8 cellular contexts compared by ENCODE assay signal in the genomic region with DNA sequence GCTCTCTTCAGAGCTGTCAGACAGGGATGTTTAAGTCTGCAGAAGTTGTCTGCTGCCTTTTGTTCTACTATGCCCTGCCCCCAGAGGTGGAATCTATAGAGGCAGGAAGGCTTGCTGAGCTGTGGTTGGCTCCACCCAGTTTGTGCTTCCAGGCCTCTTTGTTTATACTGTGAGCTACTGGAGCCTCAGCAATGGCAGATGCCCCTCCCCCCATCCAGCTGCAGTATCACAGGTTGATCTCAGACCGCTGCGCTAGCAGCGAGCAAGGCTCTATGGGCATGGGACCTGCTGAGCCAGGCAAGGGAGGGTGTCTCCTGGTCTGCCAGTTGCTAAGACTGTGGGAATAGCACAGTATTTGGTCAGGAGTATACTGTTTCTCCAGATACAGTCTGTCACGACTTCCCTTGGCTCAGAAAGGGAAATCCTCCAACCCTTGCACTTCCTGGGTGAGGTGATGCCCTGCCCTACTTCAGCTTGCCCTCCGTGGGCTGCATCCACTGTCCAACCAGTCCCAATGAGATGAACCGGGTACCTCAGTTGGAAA.
DNase-seq lines count a peak whose midpoint lies in the region; ATAC-seq, FAIRE-seq and TF ChIP-seq lines count a peak whose summit lies in the region.
"Not testable (repeated sequence)": the region's sequence is repeated elsewhere in the genome, so short reads cannot be mapped to it uniquely, and the experiment has no call there.

No MANE protein-coding gene starts in this region.

- not testable (repeated sequence) for BruUV-seq in K562 (replicated peaks; lab: Mats Ljungman, UMichigan)

- H3K4me3 ChIP-seq in H7 (ENCODE audit: insufficient read depth, low read depth, low read length); MG63; K562; hepatocyte; neuronal stem cell (ENCODE audit: low read length in 2 of 2): not testable (repeated sequence)

- DNase-seq in COLO668 (lab: John Stamatoyannopoulos, UW; ENCODE audit: unreplicated experiment) (peak; percentile 75), H7 (peak; percentile 6), MG63 (peak; percentile 15), NCI-H526 treated with DMSO at 0.1 percent for 48 hours (lab: John Stamatoyannopoulos, UW) (peak; percentile 48), SK-N-DZ (ENCODE audit: low spot score) (peak; percentile 81), K562 (ENCODE audit: extremely low read depth in 1 of 4, low spot score in 3 of 4) (peak in 1 of 4 experiments; percentile 27), hepatocyte (ENCODE audit: low spot score) (peak; percentile 52), neuronal stem cell (ENCODE audit: low spot score) (peak; percentile 5)

- not testable (repeated sequence) for H2BK12ac ChIP-seq in neuronal stem cell (ENCODE audit: low read length)

- H2BK5ac ChIP-seq in neuronal stem cell (ENCODE audit: low read length) = not testable (repeated sequence)

- H3K27me3 ChIP-seq in H7 (ENCODE audit: control insufficient read depth, insufficient read depth, low read length); MG63; K562 (ENCODE audit: control insufficient read depth in 2 of 2, insufficient read depth in 2 of 2, low read length in 2 of 2); hepatocyte; neuronal stem cell (ENCODE audit: control insufficient read depth in 3 of 3, insufficient read depth in 3 of 3, low read depth in 1 of 3, low read length in 3 of 3): not testable (repeated sequence)

- not testable (repeated sequence) for TF ChIP-seq RAD21 in K562 (CRISPR knock-in tag; conservative IDR thresholded peaks at IDR 0.05 in 1 of 2, IDR thresholded peaks at IDR 0.05 in 1 of 2)

- intact Hi-C loops in K562 (cut with micrococcal nuclease) = not testable (repeated sequence)

- H4K91ac ChIP-seq in neuronal stem cell (ENCODE audit: low read depth, low read length, poor library complexity) = not testable (repeated sequence)

- not testable (repeated sequence) for H2BK15ac ChIP-seq in neuronal stem cell (ENCODE audit: low read length)

- in situ Hi-C loops in K562 (cut with MboI) = not testable (repeated sequence)

- not testable (repeated sequence) for H3K79me1 ChIP-seq in neuronal stem cell (ENCODE audit: low read depth, low read length)

- H3K23ac ChIP-seq in neuronal stem cell (ENCODE audit: low read depth, low read length, poor library complexity) = not testable (repeated sequence)

- H3K4me2 ChIP-seq in K562 (ENCODE audit: insufficient read depth, low read length); hepatocyte: not testable (repeated sequence)
- peak overlapping the region; percentile 18 for H3K4me2 ChIP-seq in neuronal stem cell (ENCODE audit: insufficient read depth, low read length, poor library complexity, severe bottlenecking)

- not testable (repeated sequence) for TF ChIP-seq POLR2A in K562 (conservative IDR thresholded peaks at IDR 0.05)

- H4K20me1 ChIP-seq in K562 (replicated peaks; ENCODE audit: control insufficient read depth, insufficient read depth, low read length); hepatocyte (ENCODE audit: insufficient read depth, poor library complexity, severe bottlenecking): not testable (repeated sequence)

- CTCF ChIA-PET in K562 (lab: Yijun Ruan, JAX; ENCODE audit: low intra/inter-chr PET ratio) = not testable (repeated sequence)

- TF ChIP-seq CTCF in K562 (IDR thresholded peaks at IDR 0.05 in 2 of 3, conservative IDR thresholded peaks at IDR 0.05 in 1 of 3; ENCODE audit: insufficient read depth in 2 of 3, low read depth in 1 of 3, low read length in 3 of 3); hepatocyte (IDR thresholded peaks at IDR 0.05; ENCODE audit: poor library complexity): not testable (repeated sequence)

- not testable (repeated sequence) for H3K9me1 ChIP-seq in K562 (ENCODE audit: control insufficient read depth, insufficient read depth, low read length)

- not testable (repeated sequence) for H3K4ac ChIP-seq in neuronal stem cell (ENCODE audit: low read length)

- not testable (repeated sequence) for H2AFZ ChIP-seq in K562 (ENCODE audit: low read depth, low read length); hepatocyte
- peak overlapping the region; percentile 94 for H2AFZ ChIP-seq in neuronal stem cell (ENCODE audit: low read length)

- not testable (repeated sequence) for H3K9ac ChIP-seq in K562 (ENCODE audit: insufficient read depth in 1 of 2, low read depth in 2 of 2, low read length in 2 of 2); neuronal stem cell (ENCODE audit: low read depth, low read length, poor library complexity)

- TF ChIP-seq EP300 in K562 (IDR thresholded peaks at IDR 0.05; ENCODE audit: low read length) = not testable (repeated sequence)

- not testable (repeated sequence) for H4K8ac ChIP-seq in neuronal stem cell (ENCODE audit: low read depth, low read length)

- not testable (repeated sequence) for H2AK5ac ChIP-seq in neuronal stem cell (ENCODE audit: low read depth, low read length)

- not testable (repeated sequence) for H3K9me3 ChIP-seq in MG63; K562 (replicated peaks; ENCODE audit: control insufficient read depth, insufficient read depth, low read depth, low read length); hepatocyte (ENCODE audit: low read depth); neuronal stem cell (replicated peaks in 1 of 2; ENCODE audit: control insufficient read depth in 2 of 2, insufficient read depth in 1 of 2, low read depth in 1 of 2, low read length in 2 of 2)

- H3K79me2 ChIP-seq in K562 (ENCODE audit: control insufficient read depth, insufficient read depth, low read length); hepatocyte: not testable (repeated sequence)

- not testable (repeated sequence) for FAIRE-seq in K562 (lab: Jason Lieb, UNC)

- peak; percentile 66 for ATAC-seq in K562

- not testable (repeated sequence) for H3K4me1 ChIP-seq in K562 (replicated peaks in 1 of 2; ENCODE audit: control insufficient read depth in 2 of 2, insufficient read depth in 2 of 2, low read length in 2 of 2); hepatocyte (ENCODE audit: insufficient read depth); neuronal stem cell (ENCODE audit: control insufficient read depth in 2 of 2, insufficient read depth in 1 of 2, low read depth in 1 of 2, low read length in 2 of 2)

- H3K36me3 ChIP-seq in H7 (replicated peaks; ENCODE audit: control insufficient read depth, insufficient read depth, low read length); MG63; K562 (ENCODE audit: control insufficient read depth, insufficient read depth, low read length); hepatocyte (replicated peaks; ENCODE audit: insufficient read depth, low read depth); neuronal stem cell (replicated peaks in 1 of 2; ENCODE audit: control insufficient read depth in 2 of 2, insufficient read depth in 2 of 2, low read length in 2 of 2): not testable (repeated sequence)

- WGBS in K562 (ENCODE audit: insufficient coverage, low coverage, missing lambda C conversion rate) = 0% methylated on average over 6 of the region's 6 CpGs
- WGBS in hepatocyte (ENCODE audit: low lambda C conversion rate, missing lambda C conversion rate) = 76% methylated on average over 6 of the region's 6 CpGs
- whole genome bisulfite sequencing in neuronal stem cell (ENCODE audit: extremely low coverage in 2 of 2, insufficient read length in 2 of 2, insufficient replicate concordance in 1 of 2), 2 donors = no CpG with 5 or more reads among the region's 6 CpGs

- H3K27ac ChIP-seq in K562 (ENCODE audit: extremely low read depth, low read depth, low read length); hepatocyte; neuronal stem cell (replicated peaks; ENCODE audit: low read length): not testable (repeated sequence)

- POLR2A ChIA-PET in K562 (lab: Yijun Ruan, JAX) = not testable (repeated sequence)

- H2BK120ac ChIP-seq in neuronal stem cell (ENCODE audit: low read depth, low read length) = not testable (repeated sequence)

- H3K9me2 ChIP-seq in hepatocyte (replicated peaks; ENCODE audit: insufficient read depth) = not testable (repeated sequence)

- H3K18ac ChIP-seq in neuronal stem cell (ENCODE audit: low read length) = peak overlapping the region; percentile 58

- H3K14ac ChIP-seq in neuronal stem cell (ENCODE audit: low read length) = not testable (repeated sequence)
